ENCODE assay signal across 8 cellular contexts in genomic region chr14:23182372-23183014, GRCh38. TPM values are rescaled to one million over a fixed set of nuclear protein-coding genes. Genes with fewer than 3 reads are reported as not detected.
DNase-seq lines count a peak whose midpoint lies in the region; ATAC-seq lines count a peak whose summit lies in the region.

No MANE protein-coding gene starts in this region.

- POLR2A ChIA-PET in CD8-positive, alpha-beta memory T cell (lab: Charles Lee) = interaction anchor here (1.3 kb wide), 1 partner anchor 62 kb away, joined by 4 read pairs; no protein-coding TSS in a partner anchor

- peaks cover 12 to 36% of the 10 kb centered on the region in 2 donors for H3K27me3 Mint-ChIP-seq in CD8-positive, alpha-beta memory T cell

- no peak for ATAC-seq in GM21529 (IDR thresholded peaks at IDR 0.05; ENCODE audit: unreplicated experiment)

- no peak overlapping the region for H3K27ac Mint-ChIP-seq in CD8-positive, alpha-beta memory T cell

- H3K36me3 ChIP-seq in CD8-positive, alpha-beta memory T cell (ENCODE audit: insufficient read depth, low read length) = no peaks in the 10 kb centered on the region
- H3K36me3 ChIP-seq in iPS-15b (ENCODE audit: control insufficient read depth, insufficient read depth, low read length) = no peaks in the 10 kb centered on the region

- no peak overlapping the region for H3K27ac ChIP-seq in CD8-positive, alpha-beta memory T cell (ENCODE audit: low read depth, low read length)
- peak overlapping the region; percentile 69 for H3K27ac ChIP-seq in angular gyrus (ENCODE audit: low read depth, low read length)

- H3K9ac ChIP-seq in iPS-15b (ENCODE audit: low read depth, low read length) = peak overlapping the region; percentile 82

- peak overlapping the region; percentile 71 for H3K4me3 ChIP-seq in CD8-positive, alpha-beta memory T cell (ENCODE audit: low read length)
- H3K4me3 ChIP-seq in iPS-15b (ENCODE audit: low read depth, low read length) (peak overlapping the region; percentile 66), skeletal muscle cell (ENCODE audit: low read depth, low read length) (peak overlapping the region; percentile 30)

- H3K9me3 Mint-ChIP-seq in CD8-positive, alpha-beta memory T cell = no peaks in the 10 kb centered on the region

- H3K36me3 Mint-ChIP-seq in CD8-positive, alpha-beta memory T cell = no peaks in the 10 kb centered on the region

- H3K4me3 Mint-ChIP-seq in CD8-positive, alpha-beta memory T cell = no peak overlapping the region

- peaks cover 9% of the 10 kb centered on the region for H3K4me1 ChIP-seq in CD8-positive, alpha-beta memory T cell (ENCODE audit: insufficient read depth, low read length)
- peaks cover 6% of the 10 kb centered on the region for H3K4me1 ChIP-seq in iPS-15b (ENCODE audit: control insufficient read depth, insufficient read depth, low read length)

- CTCF ChIA-PET in CD8-positive, alpha-beta memory T cell (lab: Charles Lee) = interaction anchor here (1.7 kb wide), 1 partner anchor 88 kb away, joined by 3 read pairs; the partner anchor contains the start of gene ACIN1

- DNase-seq in CD8-positive, alpha-beta memory T cell = peak in 3 of 5 donors; percentile 9 to 50 (median 33)
- peak; percentile 47 for DNase-seq in NCI-H748 treated with DMSO at 0.1 percent for 48 hours (lab: John Stamatoyannopoulos, UW)
- no peak for DNase-seq in skeletal muscle cell (ENCODE audit: low read depth)
- no peak for DNase-seq in NCI-H146 (lab: John Stamatoyannopoulos, UW)
- DNase-seq in NCI-H1048 (lab: John Stamatoyannopoulos, UW) = no peak

- peaks cover 0 to 3% (median 0%) of the 10 kb centered on the region in 3 donors for H3K4me1 Mint-ChIP-seq in CD8-positive, alpha-beta memory T cell

- no peaks in the 10 kb centered on the region for H3K9me3 ChIP-seq in CD8-positive, alpha-beta memory T cell (ENCODE audit: low read length)
- no peaks in the 10 kb centered on the region for H3K9me3 ChIP-seq in iPS-15b (ENCODE audit: control insufficient read depth, insufficient read depth, low read length)

- H3K27me3 ChIP-seq in CD8-positive, alpha-beta memory T cell (ENCODE audit: insufficient read depth, low read length, poor library complexity, severe bottlenecking) = peaks cover 4% of the 10 kb centered on the region
- H3K27me3 ChIP-seq in iPS-15b (ENCODE audit: control insufficient read depth, insufficient read depth, low read length) = no peaks in the 10 kb centered on the region

RNA-seq across cellular contexts. Expression of gene SLC7A8, which starts 1.0 kb away (rescaled TPM):
- 1 to 10 TPM; 1.4 to 2.5 TPM for total RNA-seq in CD8-positive, alpha-beta memory T cell
- 0.51 TPM for polyA plus RNA-seq in CD8-positive, alpha-beta memory T cell

RNA-seq across cellular contexts. Expression of gene RNF212B, which starts 55.2 kb away (rescaled TPM):
- total RNA-seq in CD8-positive, alpha-beta memory T cell = not detected
- not detected for polyA plus RNA-seq in CD8-positive, alpha-beta memory T cell

Comparison
In these comparisons a context has a peak if more than half of its experiments do, and no peak if none do; other contexts are left out.
1. DNase-seq: peak in CD8-positive, alpha-beta memory T cell (3 of 5) and NCI-H748 treated with DMSO at 0.1 percent for 48 hours (single experiment); none in skeletal muscle cell (single experiment), NCI-H146 (single experiment) and NCI-H1048 (single experiment).
2. Peak in every context shown above with its lines, with median percentiles within 50 percentile points of each other: H3K4me3 ChIP-seq.